ENCODE assay signal across 8 cellular contexts in genomic region chr15:73050561-73051297, GRCh38. TPM values are rescaled to one million over a fixed set of nuclear protein-coding genes. Genes with fewer than 3 reads are reported as not detected.
A peak's percentile ranks its signal among the peaks of the same experiment; 100 is the strongest.
DNase-seq lines count a peak whose midpoint lies in the region; ATAC-seq, FAIRE-seq and TF ChIP-seq lines count a peak whose summit lies in the region.

No MANE protein-coding gene starts in this region.

- FAIRE-seq in keratinocyte (lab: Jason Lieb, UNC), result no peak

- H2AFZ ChIP-seq in SK-N-SH (ENCODE audit: low read depth) (peak overlapping the region; percentile 96), keratinocyte (ENCODE audit: control insufficient read depth, low read length) (peak overlapping the region; percentile 87)

- H3K9me3 ChIP-seq in SK-N-SH (no peaks in the 10 kb centered on the region), keratinocyte (ENCODE audit: control insufficient read depth, low read depth, low read length) (no peaks in the 10 kb centered on the region), stomach smooth muscle (ENCODE audit: control insufficient read depth in 2 of 2, low read length in 2 of 2) (no peaks in the 10 kb centered on the region)

- peaks cover 8% of the 10 kb centered on the region for H3K4me1 Mint-ChIP-seq in activated naive CD8-positive, alpha-beta T cell treated with anti-CD3 and anti-CD28 coated beads, Interleukin-2, amount 10 ng/mL, durations not matched to agents 7 days and 5 days

- TF ChIP-seq RAD21 in SK-N-SH (IDR thresholded peaks at IDR 0.05; ENCODE audit: low read length), result no peak

- H3K36me3 ChIP-seq in SK-N-SH (replicated peaks in 1 of 2; ENCODE audit: control insufficient read depth in 1 of 2, insufficient read depth in 2 of 2, low read length in 1 of 2), result no peaks in the 10 kb centered on the region
- no peaks in the 10 kb centered on the region for H3K36me3 ChIP-seq in keratinocyte (ENCODE audit: control insufficient read depth in 2 of 2, extremely low read depth in 1 of 2, insufficient read depth in 2 of 2, low read length in 2 of 2)
- H3K36me3 ChIP-seq in stomach smooth muscle (ENCODE audit: control insufficient read depth in 2 of 2, insufficient read depth in 2 of 2, low read length in 2 of 2), result no peaks in the 10 kb centered on the region

- peaks cover 43% of the 10 kb centered on the region for H3K27me3 Mint-ChIP-seq in activated naive CD8-positive, alpha-beta T cell treated with anti-CD3 and anti-CD28 coated beads, Interleukin-2, amount 10 ng/mL, durations not matched to agents 7 days and 5 days

- CTCF ChIA-PET in SK-N-SH (lab: Yijun Ruan, JAX), result interaction anchor here (0.6 to 1.8 kb wide), 8 partner anchors 15 to 316 kb away, joined by 3 to 8 read pairs (median 4); no protein-coding TSS in a partner anchor

- H3K9ac ChIP-seq in SK-N-SH (peak overlapping the region; percentile 77; the same call in 1 of the 2 replicates), keratinocyte (ENCODE audit: control insufficient read depth, extremely low read depth, insufficient read depth, low read length) (peak overlapping the region; percentile 64), stomach smooth muscle (ENCODE audit: low read length in 2 of 2) (peak overlapping the region; percentile 79 to 80)

- H3K27ac ChIP-seq in SK-N-SH (ENCODE audit: low read depth in 2 of 2, low read length in 1 of 2), result peak overlapping the region; percentile 60 to 95; a peak in 2 of 4 replicates
- H3K27ac ChIP-seq in keratinocyte (ENCODE audit: control insufficient read depth, insufficient read depth, low read length), result no peak overlapping the region
- peak overlapping the region; percentile 84 for H3K27ac ChIP-seq in stomach smooth muscle (ENCODE audit: low read length)

- H4K20me1 ChIP-seq in SK-N-SH (ENCODE audit: insufficient read depth) (peaks cover 3% of the 10 kb centered on the region; the same call in 1 of the 2 replicates), keratinocyte (ENCODE audit: control insufficient read depth, extremely low read depth, insufficient read depth, low read length) (no peaks in the 10 kb centered on the region)

- H3K9me3 Mint-ChIP-seq in activated naive CD8-positive, alpha-beta T cell treated with anti-CD3 and anti-CD28 coated beads, Interleukin-2, amount 10 ng/mL, durations not matched to agents 7 days and 5 days, result no peaks in the 10 kb centered on the region

- no peak for TF ChIP-seq CTCF in SK-N-SH (IDR thresholded peaks at IDR 0.05)
- TF ChIP-seq CTCF in keratinocyte (optimal IDR thresholded peaks at IDR 0.05 in 1 of 3, IDR thresholded peaks at IDR 0.05 in 1 of 3, conservative IDR thresholded peaks at IDR 0.05 in 1 of 3; ENCODE audit: extremely low read depth in 1 of 3, insufficient read depth in 2 of 3, low read length in 3 of 3), result no peak

- H3K27ac Mint-ChIP-seq in activated naive CD8-positive, alpha-beta T cell treated with anti-CD3 and anti-CD28 coated beads, Interleukin-2, amount 10 ng/mL, durations not matched to agents 7 days and 5 days, result no peak overlapping the region

- H3K4me3 ChIP-seq in SK-N-SH (ENCODE audit: low read depth in 2 of 2, low read length in 1 of 2) (peak overlapping the region; percentile 76 to 83), keratinocyte (ENCODE audit: control insufficient read depth in 2 of 3, extremely low read depth in 1 of 3, insufficient read depth in 2 of 3, low read depth in 1 of 3, low read length in 3 of 3) (peak overlapping the region in 2 of 3 experiments; percentile 76 to 77), stomach smooth muscle (ENCODE audit: low read length in 2 of 2) (peak overlapping the region; percentile 71 to 78)

- ATAC-seq in SK-N-SH treated with all-trans-retinoic acid at 6 μM for 48 hours (no peak), HG02870 (IDR thresholded peaks at IDR 0.05; ENCODE audit: unreplicated experiment) (no peak), HG02759 (IDR thresholded peaks at IDR 0.05; ENCODE audit: unreplicated experiment) (no peak)
- no peak for ATAC-seq in activated naive CD8-positive, alpha-beta T cell treated with anti-CD3 and anti-CD28 coated beads, Interleukin-2, amount 10 ng/mL, durations not matched to agents 7 days and 5 days (ENCODE audit: low read depth)

- H3K4me2 ChIP-seq in SK-N-SH (peak overlapping the region; percentile 84), keratinocyte (ENCODE audit: control insufficient read depth, extremely low read depth, insufficient read depth, low read depth, low read length) (peak overlapping the region; percentile 93)

- no peaks in the 10 kb centered on the region for H3K36me3 Mint-ChIP-seq in activated naive CD8-positive, alpha-beta T cell treated with anti-CD3 and anti-CD28 coated beads, Interleukin-2, amount 10 ng/mL, durations not matched to agents 7 days and 5 days

- POLR2A ChIA-PET in SK-N-SH (lab: Yijun Ruan, JAX), result no interaction called here
- POLR2A ChIA-PET in activated naive CD8-positive, alpha-beta T cell treated with anti-CD3 and anti-CD28 coated beads, Interleukin-2, amount 10 ng/mL, durations not matched to agents 7 days and 5 days (lab: Charles Lee), result no interaction called here

- no peaks in the 10 kb centered on the region for H3F3A ChIP-seq in SK-N-SH (replicated peaks; ENCODE audit: insufficient read depth)

- TF ChIP-seq EP300 in SK-N-SH (IDR thresholded peaks at IDR 0.05; ENCODE audit: borderline replicate concordance in 1 of 2, low read depth in 1 of 2, low read length in 1 of 2), result no peak

- H3K79me2 ChIP-seq in SK-N-SH (ENCODE audit: insufficient read depth) (no peaks in the 10 kb centered on the region), keratinocyte (ENCODE audit: control insufficient read depth, insufficient read depth, low read length) (no peaks in the 10 kb centered on the region)

- H3K9me2 ChIP-seq in SK-N-SH, result no peaks in the 10 kb centered on the region

- dilution Hi-C loops in keratinocyte (cut with MboI; ENCODE audit: extremely low pct_ligation_motif_present, low sequenced_read_pairs), result no loop called here

- DNase-seq in SK-N-SH (no peak), keratinocyte (ENCODE audit: low read depth, low spot score) (no peak), SK-N-DZ (ENCODE audit: low spot score) (no peak)
- no peak for DNase-seq in activated naive CD8-positive, alpha-beta T cell treated with anti-CD3 and anti-CD28 coated beads, Interleukin-2, amount 10 ng/mL, durations not matched to agents 7 days and 5 days

- peak overlapping the region; percentile 69 for H3K4me3 Mint-ChIP-seq in activated naive CD8-positive, alpha-beta T cell treated with anti-CD3 and anti-CD28 coated beads, Interleukin-2, amount 10 ng/mL, durations not matched to agents 7 days and 5 days

- H3K9me1 ChIP-seq in keratinocyte (ENCODE audit: control insufficient read depth, extremely low read depth, insufficient read depth, low read length), result no peaks in the 10 kb centered on the region

- H3K27me3 ChIP-seq in SK-N-SH (ENCODE audit: insufficient read depth) (no peaks in the 10 kb centered on the region), keratinocyte (ENCODE audit: control insufficient read depth, extremely low read depth, insufficient read depth, low read length) (peaks cover 7% of the 10 kb centered on the region), stomach smooth muscle (ENCODE audit: control insufficient read depth in 1 of 2, insufficient read depth in 2 of 2, low read length in 2 of 2) (no peaks in the 10 kb centered on the region)

- 77% methylated on average over 10 of the region's 10 CpGs for WGBS in SK-N-SH (ENCODE audit: low lambda C conversion rate)

- H3K4me1 ChIP-seq in SK-N-SH (ENCODE audit: control insufficient read depth in 1 of 2, insufficient read depth in 2 of 2, low read depth in 1 of 2, low read length in 1 of 2) (peaks cover 0 to 5% of the 10 kb centered on the region in 2 experiments; a peak in 2 of 4 replicates), keratinocyte (ENCODE audit: control insufficient read depth, extremely low read depth, insufficient read depth, low read length) (peaks cover 9% of the 10 kb centered on the region), stomach smooth muscle (ENCODE audit: control insufficient read depth, insufficient read depth, low read length) (no peaks in the 10 kb centered on the region)

TF ChIP-seq in SK-N-SH, 30 proteins besides CTCF, POLR2A, EP300 and RAD21 (continues in another document):
- TF ChIP-seq EZH2phosphoT487 (IDR thresholded peaks at IDR 0.05; ENCODE audit: borderline replicate concordance, low read depth) (no peak), MAX (IDR thresholded peaks at IDR 0.05; ENCODE audit: low read depth) (no peak)

TF ChIP-seq in SK-N-SH treated with all-trans-retinoic acid at 6 μM for 48 hours, 23 proteins besides CTCF, POLR2A, EP300 and RAD21 (continues in another document):
- TF ChIP-seq GLIS3 (CRISPR knock-in tag; IDR thresholded peaks at IDR 0.05), result no peak
- TF ChIP-seq TCF4 (CRISPR knock-in tag; IDR thresholded peaks at IDR 0.05; ENCODE audit: borderline replicate concordance), result no peak
- no peak for TF ChIP-seq ZC3H10 (CRISPR knock-in tag; IDR thresholded peaks at IDR 0.05)

RNA-seq across cellular contexts. Expression of gene NEO1, which starts 1.5 kb away (rescaled TPM):
- polyA plus RNA-seq in SK-N-SH (2012; rRNA removed) (12.7 and 13.1 TPM in 2 replicates), keratinocyte (2.8 to 6.3 TPM (median 4.4 TPM) in 3 replicates)
- polyA plus RNA-seq in SK-N-SH (2012; cell fraction: cytosol; rRNA removed), result 13.6 and 14.5 TPM in 2 replicates
- 16.3 and 22.5 TPM in 2 replicates for polyA plus RNA-seq in SK-N-SH (2012; cell fraction: nucleus; rRNA removed)
- 1 to 10 TPM; 3.4 to 6.3 TPM for total RNA-seq in activated naive CD8-positive, alpha-beta T cell treated with anti-CD3 and anti-CD28 coated beads, Interleukin-2, amount 10 ng/mL, durations not matched to agents 7 days and 5 days
- polyA plus RNA-seq in keratinocyte (2011; ENCODE audit: low read depth), result 10.3 TPM
- polyA plus RNA-seq in keratinocyte (2011; cell fraction: cytosol; rRNA removed), result 2.6 and 3.1 TPM in 2 replicates
- polyA plus RNA-seq in keratinocyte (2011; cell fraction: nucleus; rRNA removed), result 15.0 and 18.5 TPM in 2 replicates
- polyA plus RNA-seq in keratinocyte (2012; ENCODE audit: low replicate concordance), result 8.0 and 9.3 TPM in 2 replicates
- 7.5 to 34.0 TPM (median 13.6 TPM) in 3 replicates for polyA minus RNA-seq in keratinocyte
- polyA minus RNA-seq in keratinocyte (2011; cell fraction: cytosol; rRNA and poly(A)+ RNA removed), result 3.6 TPM
- 9.9 and 20.9 TPM in 2 replicates for polyA minus RNA-seq in keratinocyte (2011; cell fraction: nucleus; rRNA and poly(A)+ RNA removed)
- 13.8 and 15.6 TPM in 2 replicates for polyA plus RNA-seq in SK-N-DZ (2014; cell fraction: cytosol; rRNA removed)
- polyA plus RNA-seq in SK-N-DZ (2014; cell fraction: nucleus; rRNA removed), result 7.7 and 20.0 TPM in 2 replicates
